21 cellular contexts compared by ENCODE assay signal in the genomic region with DNA sequence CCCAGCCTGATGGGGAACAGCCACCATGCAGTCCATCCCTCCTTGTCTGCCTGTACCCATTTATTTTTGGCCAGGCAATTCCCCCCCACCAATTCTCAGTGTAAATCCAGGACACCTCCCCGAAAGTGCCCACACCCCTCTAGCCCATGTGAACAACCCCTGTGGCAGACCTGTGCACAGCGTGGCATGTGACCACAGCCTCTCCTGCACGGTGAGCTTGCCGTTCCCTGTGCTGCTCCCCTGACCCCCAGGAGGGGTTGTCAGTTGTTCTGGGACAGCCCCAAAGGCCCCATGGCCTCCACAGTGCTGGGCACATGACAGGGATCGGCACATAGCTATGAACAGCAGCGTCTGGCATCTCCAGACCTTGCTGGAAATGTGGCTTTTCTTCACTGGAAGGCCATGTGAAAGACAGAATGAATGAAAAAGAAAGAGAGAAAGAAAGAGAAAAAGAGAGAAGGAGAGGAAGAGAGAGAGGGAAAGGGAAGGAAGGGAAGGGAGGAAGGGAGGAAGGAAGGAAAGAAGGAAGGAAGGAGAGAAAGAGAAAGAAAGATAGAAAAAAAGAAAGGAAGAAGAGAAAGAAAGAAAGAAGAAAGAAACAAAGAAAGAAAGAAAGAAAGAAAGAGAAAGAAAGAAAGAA. TPM values are rescaled to one million over a fixed set of nuclear protein-coding genes. Genes with fewer than 3 reads are reported as not detected.
DNase-seq lines count a peak whose midpoint lies in the region; ATAC-seq and TF ChIP-seq lines count a peak whose summit lies in the region.
"Had no signal": no experiment of that assay in that cellular context is flagged by ENCODE, and none has a peak within 500 bp of the region (broad histone marks: within the 10 kb centered on the region; RNA-seq: fewer than 3 reads in every experiment).

No MANE protein-coding gene starts in this region.

- intact Hi-C loops in body of pancreas (cut with DNase I) = no loop called here
- intact Hi-C loops in right cardiac atrium (cut with DNase I) = no loop called here

- H3K27me3 ChIP-seq in mucosa of stomach (ENCODE audit: control insufficient read depth, insufficient read depth, low read length) (no peaks in the 10 kb centered on the region), body of pancreas (no peaks in the 10 kb centered on the region), right cardiac atrium (ENCODE audit: control insufficient read depth, insufficient read depth) (no peaks in the 10 kb centered on the region)
- H3K27me3 ChIP-seq: heart right ventricle, uterus had no signal

- H3K4me1 ChIP-seq in mucosa of stomach (ENCODE audit: control insufficient read depth, insufficient read depth, low read length) (peaks cover 68% of the 10 kb centered on the region), urinary bladder (ENCODE audit: insufficient read depth) (no peaks in the 10 kb centered on the region), body of pancreas (peaks cover 6% of the 10 kb centered on the region), right cardiac atrium (ENCODE audit: control insufficient read depth, insufficient read depth, low read length) (no peaks in the 10 kb centered on the region)
- H3K4me1 ChIP-seq: uterus had no signal

- no peak overlapping the region for H3K27ac Mint-ChIP-seq in stimulated activated naive CD8-positive, alpha-beta T cell treated with anti-CD3 and anti-CD28 coated beads, Interleukin-15, amount 100 ng/mL, for 72 hours
- H3K27ac Mint-ChIP-seq: activated T-helper 17 cell treated with anti-CD3 and anti-CD28 coated beads, Interleukin-2, amount 50 U/mL, for 72 hours; natural killer cell had no signal

- TF ChIP-seq CTCF in body of pancreas (IDR thresholded peaks at IDR 0.05) = no peak

- ATAC-seq in stimulated activated naive CD8-positive, alpha-beta T cell treated with anti-CD3 and anti-CD28 coated beads, Interleukin-15, amount 100 ng/mL, for 72 hours = peak; percentile 18
- ATAC-seq in stimulated activated naive CD8-positive, alpha-beta T cell treated with anti-CD3 and anti-CD28 coated beads, Interleukin-15, Interleukin-2, amounts not matched to agents 100 U/mL and 50 U/mL, for 24 hours = no peak
- no peak for ATAC-seq in body of pancreas
- ATAC-seq in right cardiac atrium = no peak
- no peak for ATAC-seq in GM18519 (IDR thresholded peaks at IDR 0.05; ENCODE audit: low FRiP score, unreplicated experiment)
- ATAC-seq: activated T-helper 17 cell treated with anti-CD3 and anti-CD28 coated beads, Interleukin-2, amount 50 U/mL, for 72 hours; heart right ventricle; natural killer cell; SK-N-SH treated with all-trans-retinoic acid at 6 μM for 48 hours had no signal

- H3K9me3 Mint-ChIP-seq in stimulated activated naive CD8-positive, alpha-beta T cell treated with anti-CD3 and anti-CD28 coated beads, Interleukin-15, amount 100 ng/mL, for 72 hours = no peaks in the 10 kb centered on the region
- H3K9me3 Mint-ChIP-seq: activated T-helper 17 cell treated with anti-CD3 and anti-CD28 coated beads, Interleukin-2, amount 50 U/mL, for 72 hours; CD4-positive, alpha-beta memory T cell; natural killer cell had no signal

- H3K27me3 Mint-ChIP-seq in stimulated activated naive CD8-positive, alpha-beta T cell treated with anti-CD3 and anti-CD28 coated beads, Interleukin-15, amount 100 ng/mL, for 72 hours = no peaks in the 10 kb centered on the region

- DNase-seq in stimulated activated naive CD8-positive, alpha-beta T cell treated with anti-CD3 and anti-CD28 coated beads, Interleukin-15, amount 100 ng/mL, for 72 hours = no peak
- no peak for DNase-seq in stimulated activated naive CD8-positive, alpha-beta T cell treated with anti-CD3 and anti-CD28 coated beads, Interleukin-15, Interleukin-2, amounts not matched to agents 100 U/mL and 50 U/mL, for 24 hours
- DNase-seq in body of pancreas (no peak), right cardiac atrium (no peak)
- DNase-seq: activated CD4-positive, alpha-beta T cell treated with anti-CD3 and anti-CD28 coated beads for 1 hour; CD4-positive, alpha-beta memory T cell; heart right ventricle; KBM-7; mammary epithelial cell; natural killer cell; NCI-H1048; NCI-H2107; stimulated activated CD4-positive, alpha-beta T cell treated with anti-CD3 and anti-CD28 coated beads, Interleukin-12 subunit alpha, Interleukin-12 subunit beta, amount 100 ng/mL, for 4 hours; T1000; uterus had no signal

- no peak for TF ChIP-seq POLR2A in body of pancreas (IDR thresholded peaks at IDR 0.05)

- H3K4me3 Mint-ChIP-seq in stimulated activated naive CD8-positive, alpha-beta T cell treated with anti-CD3 and anti-CD28 coated beads, Interleukin-15, amount 100 ng/mL, for 72 hours = no peak overlapping the region
- H3K4me3 Mint-ChIP-seq: activated T-helper 17 cell treated with anti-CD3 and anti-CD28 coated beads, Interleukin-2, amount 50 U/mL, for 72 hours; CD4-positive, alpha-beta memory T cell; natural killer cell had no signal

- H3K36me3 ChIP-seq in mucosa of stomach (ENCODE audit: control insufficient read depth, insufficient read depth, low read length) (peaks cover 3% of the 10 kb centered on the region), urinary bladder (ENCODE audit: insufficient read depth) (no peaks in the 10 kb centered on the region), body of pancreas (replicated peaks in 1 of 2; ENCODE audit: insufficient read depth in 1 of 2, low read depth in 2 of 2) (no peaks in the 10 kb centered on the region)
- H3K36me3 ChIP-seq: heart right ventricle, uterus had no signal

- WGBS in urinary bladder = 71% methylated on average over 6 of the region's 6 CpGs
- 64 to 73% methylated on average over 6 of the region's 6 CpGs for WGBS in body of pancreas, 2 donors
- 74% methylated on average over 6 of the region's 6 CpGs for WGBS in right cardiac atrium

- H3K4me1 Mint-ChIP-seq in stimulated activated naive CD8-positive, alpha-beta T cell treated with anti-CD3 and anti-CD28 coated beads, Interleukin-15, amount 100 ng/mL, for 72 hours = peaks cover 14% of the 10 kb centered on the region
- H3K4me1 Mint-ChIP-seq: activated T-helper 17 cell treated with anti-CD3 and anti-CD28 coated beads, Interleukin-2, amount 50 U/mL, for 72 hours had no signal

- H3K9ac ChIP-seq in mucosa of stomach (ENCODE audit: low read length) = peak overlapping the region; percentile 77

- H3K9me3 ChIP-seq in mucosa of stomach (ENCODE audit: control insufficient read depth, low read length) (no peaks in the 10 kb centered on the region), body of pancreas (no peaks in the 10 kb centered on the region), right cardiac atrium (ENCODE audit: control insufficient read depth, low read length) (no peaks in the 10 kb centered on the region)
- H3K9me3 ChIP-seq: heart right ventricle, uterus had no signal

- H3K27ac ChIP-seq in cingulate gyrus (ENCODE audit: low read depth, low read length) (peak overlapping the region; percentile 60), urinary bladder (ENCODE audit: low read depth) (peak overlapping the region; percentile 70), body of pancreas (peak overlapping the region in 1 of 4 donors; percentile 21), right cardiac atrium (ENCODE audit: low read length) (no peak overlapping the region)
- H3K27ac ChIP-seq: heart right ventricle, uterus had no signal

- peak overlapping the region; percentile 31 for H3K4me3 ChIP-seq in mucosa of stomach (ENCODE audit: low read length)
- no peak overlapping the region for H3K4me3 ChIP-seq in urinary bladder (ENCODE audit: low read depth, low read length)
- no peak overlapping the region for H3K4me3 ChIP-seq in body of pancreas
- no peak overlapping the region for H3K4me3 ChIP-seq in right cardiac atrium (ENCODE audit: low read length)
- H3K4me3 ChIP-seq: heart right ventricle, uterus had no signal

RNA-seq across cellular contexts. Expression of gene CAPN9, which starts 3.9 kb away (rescaled TPM):
- 2.7 TPM for total RNA-seq in urinary bladder
- 0.49 TPM for polyA plus RNA-seq in urinary bladder
- under 1 TPM in 1 of 2 donors, not detected in 1; 0.26 TPM for total RNA-seq in body of pancreas
- under 1 TPM; 0.23 to 0.53 (median 0.28) TPM for total RNA-seq in right cardiac atrium
- polyA plus RNA-seq in right cardiac atrium = 0.25 TPM
- total RNA-seq: activated T-helper 17 cell treated with anti-CD3 and anti-CD28 coated beads, Interleukin-2, amount 50 U/mL, for 72 hours; CD4-positive, alpha-beta memory T cell; mammary epithelial cell; natural killer cell had no signal
- polyA plus RNA-seq: heart right ventricle, mammary epithelial cell had no signal

RNA-seq across cellular contexts. Expression of gene AGT, which starts 37.2 kb away (rescaled TPM):
- total RNA-seq in urinary bladder (8.7 TPM), body of pancreas (10 to 100 TPM in 1 of 2 donors, 1 to 10 TPM in 1; 5.6 to 11.2 TPM), right cardiac atrium (100 to 1,000 TPM; 114 to 168 (median 140) TPM)
- polyA plus RNA-seq in urinary bladder (6.6 TPM), right cardiac atrium (121 TPM)
- total RNA-seq: activated T-helper 17 cell treated with anti-CD3 and anti-CD28 coated beads, Interleukin-2, amount 50 U/mL, for 72 hours; CD4-positive, alpha-beta memory T cell; natural killer cell had no signal
- polyA plus RNA-seq: CD4-positive, alpha-beta memory T cell; mammary epithelial cell had no signal

Comparison
In these comparisons a context has a peak if more than half of its experiments do, and no peak if none do; other contexts are left out.
1. RNA of gene AGT, which starts 37.2 kb away (total RNA-seq): 114 to 168 TPM in right cardiac atrium; 5.6 to 11.2 TPM in body of pancreas and 8.7 TPM in urinary bladder (single experiment); every median in the first group is over 4 times any median in the second.